In genomic region chr15:29568840-29569532, GRCh38 we compare ENCODE assay signal across 8 cellular contexts.
DNase-seq lines count a peak whose midpoint lies in the region; ATAC-seq and TF ChIP-seq lines count a peak whose summit lies in the region.

No MANE protein-coding gene starts in this region.

- peaks cover 21% of the 10 kb centered on the region for H3K4me1 Mint-ChIP-seq in mesothelial cell of epicardium

- H3K27me3 ChIP-seq in Loucy (ENCODE audit: insufficient read depth, low read length, poor library complexity, severe bottlenecking), result no peaks in the 10 kb centered on the region

- peak; percentile 60 for TF ChIP-seq CTCF in Loucy (conservative IDR thresholded peaks at IDR 0.05; ENCODE audit: low read length)
- TF ChIP-seq CTCF in astrocyte of the cerebellum (IDR thresholded peaks at IDR 0.05; ENCODE audit: low read depth, low read length, missing control alignments), result peak; percentile 30
- TF ChIP-seq CTCF in mesothelial cell of epicardium (IDR thresholded peaks at IDR 0.05; ENCODE audit: unreplicated experiment), result no peak

- H3K9ac ChIP-seq in Loucy (ENCODE audit: low read depth, low read length, poor library complexity, severe bottlenecking), result no peak overlapping the region

- peaks cover 5% of the 10 kb centered on the region for H3K9me3 Mint-ChIP-seq in mesothelial cell of epicardium

- peaks cover 77% of the 10 kb centered on the region for H3K27me3 Mint-ChIP-seq in mesothelial cell of epicardium (ENCODE audit: low read depth)

- H3K4me3 ChIP-seq in Loucy (ENCODE audit: low read length, poor library complexity, severe bottlenecking) (no peak overlapping the region), astrocyte of the cerebellum (ENCODE audit: low read depth, low read length) (no peak overlapping the region)

- peak overlapping the region; percentile 69 for H3K4me3 Mint-ChIP-seq in mesothelial cell of epicardium

- no peaks in the 10 kb centered on the region for H3K4me1 ChIP-seq in Loucy (ENCODE audit: insufficient read depth, low read length, poor library complexity, severe bottlenecking)

- DNase-seq in DMS114 treated with DMSO at 0.1 percent for 48 hours (lab: John Stamatoyannopoulos, UW; ENCODE audit: unreplicated experiment), result peak; percentile 58
- DNase-seq in astrocyte of the cerebellum (ENCODE audit: low read depth), result no peak
- DNase-seq in mesothelial cell of epicardium (ENCODE audit: low spot score in 2 of 2, unreplicated experiment in 2 of 2), result no peak
- no peak for DNase-seq in activated gamma-delta T cell (lab: John Stamatoyannopoulos, UW)
- DNase-seq in stimulated activated naive CD4-positive, alpha-beta T cell (lab: John Stamatoyannopoulos, UW), result no peak
- no peak for DNase-seq in AG08395 (ENCODE audit: low spot score)

- no peaks in the 10 kb centered on the region for H3K36me3 Mint-ChIP-seq in mesothelial cell of epicardium

- H3K4me2 ChIP-seq in Loucy (ENCODE audit: low read depth, low read length, poor library complexity, severe bottlenecking), result no peak overlapping the region

- H3K79me2 ChIP-seq in Loucy (ENCODE audit: insufficient read depth, low read length), result no peaks in the 10 kb centered on the region

- H3K27ac Mint-ChIP-seq in mesothelial cell of epicardium, result no peak overlapping the region

- no peaks in the 10 kb centered on the region for H3K36me3 ChIP-seq in Loucy (ENCODE audit: insufficient read depth, low read length)

- no peak for ATAC-seq in GM21737 (IDR thresholded peaks at IDR 0.05; ENCODE audit: unreplicated experiment)

- no peaks in the 10 kb centered on the region for H4K20me1 ChIP-seq in Loucy (ENCODE audit: insufficient read depth, low read length, poor library complexity, severe bottlenecking)

- in situ Hi-C loops in astrocyte of the cerebellum (cut with HindIII; ENCODE audit: low sequenced_read_pairs), result no loop called here

- no peaks in the 10 kb centered on the region for H3K9me3 ChIP-seq in Loucy (ENCODE audit: insufficient read depth, low read depth, low read length)

- no peaks in the 10 kb centered on the region for H3K9me2 ChIP-seq in Loucy (replicated peaks; ENCODE audit: low read depth, low read length)

- no peaks in the 10 kb centered on the region for H3F3A ChIP-seq in Loucy (ENCODE audit: low read depth)

- H2AFZ ChIP-seq in Loucy (ENCODE audit: low read length), result no peak overlapping the region
